In the genomic region with DNA sequence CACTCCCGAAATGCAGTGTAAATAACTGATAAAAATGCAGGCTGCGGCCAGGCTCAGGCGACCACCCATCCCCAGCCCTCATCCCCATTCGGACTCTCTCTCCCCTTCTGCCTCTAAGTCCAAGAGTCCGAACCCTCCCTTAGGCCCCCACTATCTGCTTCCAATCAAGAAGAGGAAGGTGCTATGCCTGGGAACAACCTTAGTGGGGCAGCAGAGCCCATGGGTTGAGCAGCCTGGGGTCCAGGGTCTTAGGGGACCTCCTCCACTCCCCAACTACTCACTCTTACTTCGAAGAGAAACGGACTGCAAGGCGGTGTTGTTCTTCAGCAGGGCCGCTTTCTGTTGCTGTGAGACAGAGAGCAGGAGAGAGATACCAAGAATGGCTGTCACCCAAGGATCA, we compare ENCODE assay signal across 7 cellular contexts. TPM values are rescaled to one million over a fixed set of nuclear protein-coding genes. Genes with fewer than 3 reads are reported as not detected.
DNase-seq lines count a peak whose midpoint lies in the region; TF ChIP-seq lines count a peak whose summit lies in the region.
"Had no signal": no experiment of that assay in that cellular context is flagged by ENCODE, and none has a peak within 500 bp of the region (broad histone marks: within the 10 kb centered on the region; RNA-seq: fewer than 3 reads in every experiment).

No MANE protein-coding gene starts in this region.

- no peaks in the 10 kb centered on the region for H3K27me3 Mint-ChIP-seq in nephron progenitor cell (ENCODE audit: low read depth, poor library complexity)

- peak; percentile 86 for DNase-seq in H7
- no peak for DNase-seq in ascending aorta (ENCODE audit: low spot score in 2 of 2)
- DNase-seq in nephron progenitor cell, result no peak
- no peak for DNase-seq in GM19238 (ENCODE audit: insufficient read length, low spot score)
- DNase-seq in mucosa of gallbladder (ENCODE audit: low spot score), result no peak
- no peak for DNase-seq in amniotic stem cell (lab: John Stamatoyannopoulos, UW)

- intact Hi-C loops in ascending aorta (cut with DNase I), result no loop called here

- no peaks in the 10 kb centered on the region for H3K9me3 ChIP-seq in ascending aorta

- peaks cover 42% of the 10 kb centered on the region for H3K36me3 Mint-ChIP-seq in nephron progenitor cell (ENCODE audit: low read depth)

- no peak overlapping the region for H3K4me3 ChIP-seq in H7 (ENCODE audit: insufficient read depth, low read depth, low read length)
- H3K4me3 ChIP-seq in ascending aorta, result no peak overlapping the region

- H3K27me3 ChIP-seq in H7 (ENCODE audit: control insufficient read depth, insufficient read depth, low read length), result no peaks in the 10 kb centered on the region
- H3K27me3 ChIP-seq in ascending aorta, result no peaks in the 10 kb centered on the region

- no peak for TF ChIP-seq CTCF in ascending aorta (IDR thresholded peaks at IDR 0.05)
- TF ChIP-seq CTCF in nephron progenitor cell (IDR thresholded peaks at IDR 0.05), result no peak

- no peaks in the 10 kb centered on the region for H3K9me3 Mint-ChIP-seq in nephron progenitor cell

- peak overlapping the region; percentile 96 for H3K27ac Mint-ChIP-seq in nephron progenitor cell

- peaks cover 70% of the 10 kb centered on the region for H3K4me1 Mint-ChIP-seq in nephron progenitor cell

- H3K27ac ChIP-seq in ascending aorta, result peak overlapping the region; percentile 94 to 98

- H3K4me3 Mint-ChIP-seq in nephron progenitor cell, result peak overlapping the region; percentile 35

- H3K4me1 ChIP-seq in ascending aorta, result peaks cover 46 to 71% of the 10 kb centered on the region in 2 donors

- H3K36me3 ChIP-seq in H7 (replicated peaks; ENCODE audit: control insufficient read depth, insufficient read depth, low read length), result peaks cover 34% of the 10 kb centered on the region
- peaks cover 83 to 86% of the 10 kb centered on the region in 2 donors for H3K36me3 ChIP-seq in ascending aorta

RNA-seq across cellular contexts. Expression of a gene that starts 12.2 kb away (rescaled TPM):
- 97.1 and 104 TPM in 2 replicates for total RNA-seq in H7 (2014; rRNA removed; shearing (Covaris generic))
- total RNA-seq in ascending aorta (169 TPM), mucosa of gallbladder (142 TPM)

RNA-seq across cellular contexts. Expression of a gene that starts 24.7 kb away (rescaled TPM):
- total RNA-seq in H7 (2014; rRNA removed; shearing (Covaris generic)), result not detected in 2 replicates
- not detected for total RNA-seq in ascending aorta
- total RNA-seq in mucosa of gallbladder, result not detected
- total RNA-seq: subcutaneous adipose tissue had no signal

RNA-seq across cellular contexts. Expression of a gene that starts 31.9 kb away (rescaled TPM):
- total RNA-seq in H7 (2014; rRNA removed; shearing (Covaris generic)), result 58.4 and 78.1 TPM in 2 replicates
- total RNA-seq in ascending aorta (101 TPM), mucosa of gallbladder (44.5 TPM)

RNA-seq across cellular contexts. Expression of a gene that starts 54.6 kb away (rescaled TPM):
- total RNA-seq in H7 (2014; rRNA removed; shearing (Covaris generic)), result 427 and 445 TPM in 2 replicates
- 103 TPM for total RNA-seq in ascending aorta
- 217 TPM for total RNA-seq in mucosa of gallbladder

RNA-seq across cellular contexts. Expression of a gene that starts 55.0 kb away (rescaled TPM):
- 39.1 and 47.1 TPM in 2 replicates for total RNA-seq in H7 (2014; rRNA removed; shearing (Covaris generic))
- 17.1 TPM for total RNA-seq in ascending aorta
- total RNA-seq in mucosa of gallbladder, result 38.9 TPM
